Comparison of ENCODE assay signal across 15 cellular contexts in the genomic region with DNA sequence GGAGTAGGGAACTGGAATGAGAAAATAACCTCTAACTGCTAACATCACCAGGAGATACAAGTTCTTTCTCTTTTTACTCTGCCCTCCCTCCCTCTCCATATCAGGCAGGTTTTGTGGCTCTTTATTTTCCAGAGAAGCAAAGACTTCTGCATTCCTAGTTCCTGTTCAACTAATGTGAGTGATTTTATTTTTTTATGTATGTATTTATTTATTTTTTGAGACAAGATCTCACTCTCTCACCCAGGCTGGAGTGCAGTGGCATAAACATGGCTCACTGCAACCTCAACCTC. TPM values are rescaled to one million over a fixed set of nuclear protein-coding genes. Genes with fewer than 3 reads are reported as not detected.
DNase-seq lines count a peak whose midpoint lies in the region; ATAC-seq, FAIRE-seq and TF ChIP-seq lines count a peak whose summit lies in the region.
"Had no signal": no experiment of that assay in that cellular context is flagged by ENCODE, and none has a peak within 500 bp of the region (broad histone marks: within the 10 kb centered on the region; RNA-seq: fewer than 3 reads in every experiment).

No MANE protein-coding gene starts in this region.

- ATAC-seq in left lobe of liver (peak; percentile 64), sciatic nerve (no peak), T-cell (replicated peaks in 1 of 4) (no peak)

- no peaks in the 10 kb centered on the region for H3K36me3 Mint-ChIP-seq in T-cell
- H3K36me3 Mint-ChIP-seq: CD4-positive, alpha-beta memory T cell had no signal

- peaks cover 8 to 25% (median 14%) of the 10 kb centered on the region in 3 donors for H3K4me1 Mint-ChIP-seq in T-cell

- H3K9me3 ChIP-seq in small intestine (ENCODE audit: control insufficient read depth, low read depth): no peaks in the 10 kb centered on the region
- H3K9me3 ChIP-seq: MG63, tibial nerve had no signal

- POLR2A ChIA-PET in T-cell (lab: Charles Lee): no interaction called here

- no peak overlapping the region for H3K4me3 ChIP-seq in small intestine (ENCODE audit: low read depth in 1 of 2, low read length in 2 of 2)
- H3K4me3 ChIP-seq: dorsolateral prefrontal cortex, MG63, tibial nerve had no signal

- H3K27ac Mint-ChIP-seq in T-cell: no peak overlapping the region
- H3K27ac Mint-ChIP-seq: activated T-helper 2 cell treated with anti-CD3 and anti-CD28 coated beads, Interferon-gamma antibody, Interleukin-2, Interleukin-4, amounts not matched to agents 10 μg/mL and 5 μg/mL and 100 μg/mL, durations not matched to agents 14 hours and 24 hours and 36 hours had no signal

- no peak for FAIRE-seq in small intestine (lab: Jason Lieb, UNC)

- peak; percentile 49 for DNase-seq in M059J (ENCODE audit: low read depth)
- DNase-seq in left lobe of liver (ENCODE audit: low spot score): no peak
- no peak for DNase-seq in small intestine
- no peak for DNase-seq in LoVo (ENCODE audit: low spot score)
- DNase-seq in SKM-1 (lab: John Stamatoyannopoulos, UW; ENCODE audit: unreplicated experiment): no peak
- no peak for DNase-seq in sciatic nerve (ENCODE audit: low spot score)
- no peak for DNase-seq in T-cell
- DNase-seq: CD4-positive, alpha-beta memory T cell; dorsolateral prefrontal cortex; MG63; WERI-Rb-1 had no signal

- CTCF ChIA-PET in T-cell (lab: Charles Lee): no interaction called here

- TF ChIP-seq CTCF in VCaP (conservative IDR thresholded peaks at IDR 0.05): no peak

- no peaks in the 10 kb centered on the region for H3K36me3 ChIP-seq in small intestine (ENCODE audit: control insufficient read depth in 2 of 2, insufficient read depth in 2 of 2, low read length in 2 of 2)
- H3K36me3 ChIP-seq: MG63, tibial nerve, WERI-Rb-1 had no signal

- no peaks in the 10 kb centered on the region for H3K27me3 Mint-ChIP-seq in T-cell
- H3K27me3 Mint-ChIP-seq: CD4-positive, alpha-beta memory T cell had no signal

- no peak overlapping the region for H3K4me3 Mint-ChIP-seq in T-cell
- H3K4me3 Mint-ChIP-seq: CD4-positive, alpha-beta memory T cell had no signal

- intact Hi-C loops in sciatic nerve (cut with DNase I): no loop called here

- H3K9me3 Mint-ChIP-seq in T-cell: no peaks in the 10 kb centered on the region
- H3K9me3 Mint-ChIP-seq: activated T-helper 2 cell treated with anti-CD3 and anti-CD28 coated beads, Interferon-gamma antibody, Interleukin-2, Interleukin-4, amounts not matched to agents 10 μg/mL and 5 μg/mL and 100 μg/mL, durations not matched to agents 14 hours and 24 hours and 36 hours; CD4-positive, alpha-beta memory T cell had no signal

- H3K27me3 ChIP-seq in small intestine (ENCODE audit: control insufficient read depth in 2 of 2, insufficient read depth in 2 of 2, low read length in 2 of 2): no peaks in the 10 kb centered on the region
- H3K27me3 ChIP-seq: dorsolateral prefrontal cortex, MG63, tibial nerve had no signal

- H3K27ac ChIP-seq in VCaP (peak overlapping the region; percentile 56), small intestine (ENCODE audit: low read depth in 1 of 2, low read length in 1 of 2) (peak overlapping the region; percentile 1 to 92)
- H3K27ac ChIP-seq: dorsolateral prefrontal cortex, parathyroid adenoma, WERI-Rb-1 had no signal

- H3K4me1 ChIP-seq in small intestine (ENCODE audit: control insufficient read depth in 2 of 2, insufficient read depth in 1 of 2, low read depth in 1 of 2, low read length in 1 of 2): peaks cover 0 to 16% of the 10 kb centered on the region in 2 donors

RNA-seq across cellular contexts. Expression of a gene that starts 6.0 kb away (rescaled TPM):
- total RNA-seq in M059J (2014; rRNA removed; shearing (Covaris generic)): 348 and 388 TPM in 2 replicates
- total RNA-seq in left lobe of liver (5.8 TPM), sciatic nerve (40.7 TPM), T-cell (10 to 100 TPM in 4 of 5 donors, 1 to 10 TPM in 1; 8.9 to 30.8 (median 12.4) TPM)
- 10 to 100 TPM; 13.6 to 69.5 (median 15.7) TPM for polyA plus RNA-seq in small intestine

RNA-seq across cellular contexts. Expression of a gene that starts 7.8 kb away (rescaled TPM):
- 194 and 244 TPM in 2 replicates for total RNA-seq in M059J (2014; rRNA removed; shearing (Covaris generic))
- 45.9 TPM for total RNA-seq in left lobe of liver
- 100 to 1,000 TPM; 134 to 166 (median 153) TPM for polyA plus RNA-seq in small intestine
- 172 TPM for total RNA-seq in sciatic nerve
- 100 to 1,000 TPM in 1 of 5 donors, 10 to 100 TPM in 4; 62.2 to 109 (median 74.2) TPM for total RNA-seq in T-cell

RNA-seq across cellular contexts. Expression of a gene that starts 30.2 kb away (rescaled TPM):
- 1,768 and 1,968 TPM in 2 replicates for total RNA-seq in M059J (2014; rRNA removed; shearing (Covaris generic))
- total RNA-seq in left lobe of liver (219 TPM), sciatic nerve (292 TPM), T-cell (100 to 1,000 TPM; 108 to 246 (median 202) TPM)
- 100 to 1,000 TPM in 1 of 3 donors, 10 to 100 TPM in 2; 47.0 to 306 (median 70.5) TPM for polyA plus RNA-seq in small intestine

RNA-seq across cellular contexts. Expression of a gene that starts 33.2 kb away (rescaled TPM):
- 9.9 and 10.9 TPM in 2 replicates for total RNA-seq in M059J (2014; rRNA removed; shearing (Covaris generic))
- total RNA-seq in left lobe of liver: 13.7 TPM
- 10 to 100 TPM in 1 of 3 donors, 1 to 10 TPM in 2; 1.8 to 12.1 (median 3.2) TPM for polyA plus RNA-seq in small intestine
- total RNA-seq in sciatic nerve: 43.2 TPM
- total RNA-seq in T-cell: 10 to 100 TPM; 42.3 to 69.7 (median 53.4) TPM

RNA-seq across cellular contexts. Expression of a gene that starts 59.5 kb away (rescaled TPM):
- total RNA-seq in M059J (2014; rRNA removed; shearing (Covaris generic)): 36.3 and 38.2 TPM in 2 replicates
- 1.8 TPM for total RNA-seq in left lobe of liver
- polyA plus RNA-seq in small intestine: 10 to 100 TPM in 1 of 3 donors, 1 to 10 TPM in 2; 1.1 to 14.2 (median 2.7) TPM
- total RNA-seq in sciatic nerve: 11.0 TPM
- total RNA-seq in T-cell: 1 to 10 TPM; 4.2 to 6.9 (median 5.5) TPM
